ENCODE assay signal across 1 cellular context in the genomic region with DNA sequence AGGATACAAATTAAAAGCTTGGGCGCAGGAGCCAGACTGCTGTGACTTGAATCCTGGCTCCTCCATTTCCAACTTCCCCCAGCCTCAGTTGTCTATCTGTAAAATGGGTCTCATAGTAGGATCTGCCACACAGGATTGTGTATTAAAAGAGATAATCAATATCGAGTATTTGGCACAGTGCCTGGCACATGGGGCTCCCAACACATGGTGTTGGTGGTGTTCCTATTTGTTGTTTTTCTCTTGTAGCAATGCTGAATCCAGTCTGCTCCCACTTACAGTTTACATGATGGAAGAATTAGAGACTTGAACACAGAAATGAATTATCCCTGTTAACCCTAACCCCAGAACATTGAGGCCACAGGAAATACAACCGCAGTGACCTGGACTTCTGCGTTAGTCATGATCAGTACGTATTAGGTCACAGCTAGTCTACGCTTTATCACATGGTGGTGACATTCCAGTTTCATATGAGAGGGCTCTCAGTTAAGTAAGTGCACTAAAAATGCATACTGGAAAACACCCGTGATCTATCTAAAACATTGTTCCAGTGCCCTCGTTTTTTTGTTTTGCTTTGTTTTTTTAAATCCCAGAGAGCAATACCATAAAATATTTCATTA.
A peak's percentile ranks its signal among the peaks of the same experiment; 100 is the strongest.
TF ChIP-seq lines count a peak whose summit lies in the region.

No MANE protein-coding gene starts in this region.

TF ChIP-seq in K562, 482 proteins besides CTCF, POLR2A, EP300 and RAD21 (continued from another document and continues in another):
- TF ChIP-seq, protein P1, sequence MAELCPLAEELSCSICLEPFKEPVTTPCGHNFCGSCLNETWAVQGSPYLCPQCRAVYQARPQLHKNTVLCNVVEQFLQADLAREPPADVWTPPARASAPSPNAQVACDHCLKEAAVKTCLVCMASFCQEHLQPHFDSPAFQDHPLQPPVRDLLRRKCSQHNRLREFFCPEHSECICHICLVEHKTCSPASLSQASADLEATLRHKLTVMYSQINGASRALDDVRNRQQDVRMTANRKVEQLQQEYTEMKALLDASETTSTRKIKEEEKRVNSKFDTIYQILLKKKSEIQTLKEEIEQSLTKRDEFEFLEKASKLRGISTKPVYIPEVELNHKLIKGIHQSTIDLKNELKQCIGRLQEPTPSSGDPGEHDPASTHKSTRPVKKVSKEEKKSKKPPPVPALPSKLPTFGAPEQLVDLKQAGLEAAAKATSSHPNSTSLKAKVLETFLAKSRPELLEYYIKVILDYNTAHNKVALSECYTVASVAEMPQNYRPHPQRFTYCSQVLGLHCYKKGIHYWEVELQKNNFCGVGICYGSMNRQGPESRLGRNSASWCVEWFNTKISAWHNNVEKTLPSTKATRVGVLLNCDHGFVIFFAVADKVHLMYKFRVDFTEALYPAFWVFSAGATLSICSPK (IDR thresholded peaks at IDR 0.05; ENCODE audit: borderline replicate concordance), result no peak
- TF ChIP-seq ZC3H11A (IDR thresholded peaks at IDR 0.05; ENCODE audit: low read depth, low read length), result no peak
- TF ChIP-seq CREB1 (IDR thresholded peaks at IDR 0.05), result peak; percentile 71
- no peak for TF ChIP-seq CREB1 (CRISPR knock-in tag; IDR thresholded peaks at IDR 0.05)
- no peak for TF ChIP-seq ZNF324 (CRISPR knock-in tag; IDR thresholded peaks at IDR 0.05)
- no peak for TF ChIP-seq SMAD4 (CRISPR knock-in tag; conservative IDR thresholded peaks at IDR 0.05)
- peak; percentile 42; the same call in 1 of the 2 replicates for TF ChIP-seq TOE1 (IDR thresholded peaks at IDR 0.05; ENCODE audit: borderline replicate concordance)
- TF ChIP-seq TOE1 (CRISPR knock-in tag; IDR thresholded peaks at IDR 0.05; ENCODE audit: borderline replicate concordance, low read depth), result no peak
- TF ChIP-seq NFE2L1 (tag; IDR thresholded peaks at IDR 0.05; ENCODE audit: borderline replicate concordance, low read depth), result no peak
- TF ChIP-seq ELF2 (CRISPR knock-in tag; IDR thresholded peaks at IDR 0.05), result no peak
- peak; percentile 26; the same call in 1 of the 2 replicates for TF ChIP-seq NFE2 (IDR thresholded peaks at IDR 0.05; ENCODE audit: low read depth)
- TF ChIP-seq KHSRP (IDR thresholded peaks at IDR 0.05), result no peak
- peak; percentile 27; the same call in 1 of the 2 replicates for TF ChIP-seq DPF2 (IDR thresholded peaks at IDR 0.05)
- TF ChIP-seq, protein P2, sequence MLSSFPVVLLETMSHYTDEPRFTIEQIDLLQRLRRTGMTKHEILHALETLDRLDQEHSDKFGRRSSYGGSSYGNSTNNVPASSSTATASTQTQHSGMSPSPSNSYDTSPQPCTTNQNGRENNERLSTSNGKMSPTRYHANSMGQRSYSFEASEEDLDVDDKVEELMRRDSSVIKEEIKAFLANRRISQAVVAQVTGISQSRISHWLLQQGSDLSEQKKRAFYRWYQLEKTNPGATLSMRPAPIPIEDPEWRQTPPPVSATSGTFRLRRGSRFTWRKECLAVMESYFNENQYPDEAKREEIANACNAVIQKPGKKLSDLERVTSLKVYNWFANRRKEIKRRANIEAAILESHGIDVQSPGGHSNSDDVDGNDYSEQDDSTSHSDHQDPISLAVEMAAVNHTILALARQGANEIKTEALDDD (IDR thresholded peaks at IDR 0.05), result peak; percentile 92
- TF ChIP-seq ZFX (CRISPR knock-in tag; IDR thresholded peaks at IDR 0.05), result no peak
- TF ChIP-seq ARID1B (IDR thresholded peaks at IDR 0.05), result peak; percentile 42; the same call in 1 of the 2 replicates
- TF ChIP-seq SRSF7 (optimal IDR thresholded peaks at IDR 0.05; ENCODE audit: low read depth, low read length), result no peak
- TF ChIP-seq NR2C2 (CRISPR knock-in tag; IDR thresholded peaks at IDR 0.05), result no peak
- peak; percentile 86; the same call in 1 of the 2 replicates for TF ChIP-seq NR2C2 (tag; IDR thresholded peaks at IDR 0.05)
- TF ChIP-seq THRAP3 (IDR thresholded peaks at IDR 0.05; ENCODE audit: borderline replicate concordance), result no peak
- no peak for TF ChIP-seq HDAC2 (IDR thresholded peaks at IDR 0.05)
- TF ChIP-seq ZSCAN32 (CRISPR knock-in tag; IDR thresholded peaks at IDR 0.05), result no peak
- TF ChIP-seq ZNF311 (CRISPR knock-in tag; IDR thresholded peaks at IDR 0.05), result no peak
- TF ChIP-seq, protein P3, sequence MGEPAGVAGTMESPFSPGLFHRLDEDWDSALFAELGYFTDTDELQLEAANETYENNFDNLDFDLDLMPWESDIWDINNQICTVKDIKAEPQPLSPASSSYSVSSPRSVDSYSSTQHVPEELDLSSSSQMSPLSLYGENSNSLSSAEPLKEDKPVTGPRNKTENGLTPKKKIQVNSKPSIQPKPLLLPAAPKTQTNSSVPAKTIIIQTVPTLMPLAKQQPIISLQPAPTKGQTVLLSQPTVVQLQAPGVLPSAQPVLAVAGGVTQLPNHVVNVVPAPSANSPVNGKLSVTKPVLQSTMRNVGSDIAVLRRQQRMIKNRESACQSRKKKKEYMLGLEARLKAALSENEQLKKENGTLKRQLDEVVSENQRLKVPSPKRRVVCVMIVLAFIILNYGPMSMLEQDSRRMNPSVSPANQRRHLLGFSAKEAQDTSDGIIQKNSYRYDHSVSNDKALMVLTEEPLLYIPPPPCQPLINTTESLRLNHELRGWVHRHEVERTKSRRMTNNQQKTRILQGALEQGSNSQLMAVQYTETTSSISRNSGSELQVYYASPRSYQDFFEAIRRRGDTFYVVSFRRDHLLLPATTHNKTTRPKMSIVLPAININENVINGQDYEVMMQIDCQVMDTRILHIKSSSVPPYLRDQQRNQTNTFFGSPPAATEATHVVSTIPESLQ (CRISPR knock-in tag; IDR thresholded peaks at IDR 0.05), result no peak
- TF ChIP-seq NEUROD1 (IDR thresholded peaks at IDR 0.05; ENCODE audit: borderline replicate concordance, low read depth, low read length, partially characterized antibody), result peak; percentile 40
- TF ChIP-seq, protein P4, sequence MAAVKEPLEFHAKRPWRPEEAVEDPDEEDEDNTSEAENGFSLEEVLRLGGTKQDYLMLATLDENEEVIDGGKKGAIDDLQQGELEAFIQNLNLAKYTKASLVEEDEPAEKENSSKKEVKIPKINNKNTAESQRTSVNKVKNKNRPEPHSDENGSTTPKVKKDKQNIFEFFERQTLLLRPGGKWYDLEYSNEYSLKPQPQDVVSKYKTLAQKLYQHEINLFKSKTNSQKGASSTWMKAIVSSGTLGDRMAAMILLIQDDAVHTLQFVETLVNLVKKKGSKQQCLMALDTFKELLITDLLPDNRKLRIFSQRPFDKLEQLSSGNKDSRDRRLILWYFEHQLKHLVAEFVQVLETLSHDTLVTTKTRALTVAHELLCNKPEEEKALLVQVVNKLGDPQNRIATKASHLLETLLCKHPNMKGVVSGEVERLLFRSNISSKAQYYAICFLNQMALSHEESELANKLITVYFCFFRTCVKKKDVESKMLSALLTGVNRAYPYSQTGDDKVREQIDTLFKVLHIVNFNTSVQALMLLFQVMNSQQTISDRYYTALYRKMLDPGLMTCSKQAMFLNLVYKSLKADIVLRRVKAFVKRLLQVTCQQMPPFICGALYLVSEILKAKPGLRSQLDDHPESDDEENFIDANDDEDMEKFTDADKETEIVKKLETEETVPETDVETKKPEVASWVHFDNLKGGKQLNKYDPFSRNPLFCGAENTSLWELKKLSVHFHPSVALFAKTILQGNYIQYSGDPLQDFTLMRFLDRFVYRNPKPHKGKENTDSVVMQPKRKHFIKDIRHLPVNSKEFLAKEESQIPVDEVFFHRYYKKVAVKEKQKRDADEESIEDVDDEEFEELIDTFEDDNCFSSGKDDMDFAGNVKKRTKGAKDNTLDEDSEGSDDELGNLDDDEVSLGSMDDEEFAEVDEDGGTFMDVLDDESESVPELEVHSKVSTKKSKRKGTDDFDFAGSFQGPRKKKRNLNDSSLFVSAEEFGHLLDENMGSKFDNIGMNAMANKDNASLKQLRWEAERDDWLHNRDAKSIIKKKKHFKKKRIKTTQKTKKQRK (IDR thresholded peaks at IDR 0.05; ENCODE audit: borderline replicate concordance, low read depth, low read length), result no peak
- TF ChIP-seq ETV6 (IDR thresholded peaks at IDR 0.05; ENCODE audit: borderline replicate concordance in 1 of 2, low read depth in 2 of 2, low read length in 1 of 2), result no peak
- no peak for TF ChIP-seq ETV6 (CRISPR knock-in tag; IDR thresholded peaks at IDR 0.05; ENCODE audit: borderline replicate concordance)
- TF ChIP-seq SMARCA4 (IDR thresholded peaks at IDR 0.05), result peak; percentile 36; the same call in 1 of the 2 replicates
- TF ChIP-seq MEF2A (IDR thresholded peaks at IDR 0.05; ENCODE audit: control insufficient read depth, low read depth, low read length), result no peak
- no peak for TF ChIP-seq ZNF23 (CRISPR knock-in tag; IDR thresholded peaks at IDR 0.05)
- TF ChIP-seq, protein P5, sequence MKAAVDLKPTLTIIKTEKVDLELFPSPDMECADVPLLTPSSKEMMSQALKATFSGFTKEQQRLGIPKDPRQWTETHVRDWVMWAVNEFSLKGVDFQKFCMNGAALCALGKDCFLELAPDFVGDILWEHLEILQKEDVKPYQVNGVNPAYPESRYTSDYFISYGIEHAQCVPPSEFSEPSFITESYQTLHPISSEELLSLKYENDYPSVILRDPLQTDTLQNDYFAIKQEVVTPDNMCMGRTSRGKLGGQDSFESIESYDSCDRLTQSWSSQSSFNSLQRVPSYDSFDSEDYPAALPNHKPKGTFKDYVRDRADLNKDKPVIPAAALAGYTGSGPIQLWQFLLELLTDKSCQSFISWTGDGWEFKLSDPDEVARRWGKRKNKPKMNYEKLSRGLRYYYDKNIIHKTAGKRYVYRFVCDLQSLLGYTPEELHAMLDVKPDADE (conservative IDR thresholded peaks at IDR 0.05; ENCODE audit: control insufficient read depth, low read depth, low read length), result no peak
- TF ChIP-seq JUN (IDR thresholded peaks at IDR 0.05; ENCODE audit: borderline replicate concordance, low read depth, low read length), result peak; percentile 76; the same call in 1 of the 2 replicates
- TF ChIP-seq JUN (CRISPR knock-in tag; IDR thresholded peaks at IDR 0.05; ENCODE audit: borderline replicate concordance), result no peak
- TF ChIP-seq MEF2D (tag; conservative IDR thresholded peaks at IDR 0.05; ENCODE audit: low read depth), result no peak
- no peak for TF ChIP-seq C11orf30 (IDR thresholded peaks at IDR 0.05; ENCODE audit: low read depth)
- peak; percentile 30; the same call in 1 of the 2 replicates for TF ChIP-seq MAFG (tag; conservative IDR thresholded peaks at IDR 0.05)
- no peak for TF ChIP-seq SAFB (IDR thresholded peaks at IDR 0.05; ENCODE audit: borderline replicate concordance, low read depth, low read length)
- TF ChIP-seq, protein P6, sequence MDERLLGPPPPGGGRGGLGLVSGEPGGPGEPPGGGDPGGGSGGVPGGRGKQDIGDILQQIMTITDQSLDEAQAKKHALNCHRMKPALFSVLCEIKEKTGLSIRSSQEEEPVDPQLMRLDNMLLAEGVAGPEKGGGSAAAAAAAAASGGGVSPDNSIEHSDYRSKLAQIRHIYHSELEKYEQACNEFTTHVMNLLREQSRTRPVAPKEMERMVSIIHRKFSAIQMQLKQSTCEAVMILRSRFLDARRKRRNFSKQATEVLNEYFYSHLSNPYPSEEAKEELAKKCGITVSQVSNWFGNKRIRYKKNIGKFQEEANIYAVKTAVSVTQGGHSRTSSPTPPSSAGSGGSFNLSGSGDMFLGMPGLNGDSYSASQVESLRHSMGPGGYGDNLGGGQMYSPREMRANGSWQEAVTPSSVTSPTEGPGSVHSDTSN (CRISPR knock-in tag; IDR thresholded peaks at IDR 0.05; ENCODE audit: low read depth), result no peak
- TF ChIP-seq, protein P6 (tag; conservative IDR thresholded peaks at IDR 0.05; ENCODE audit: low read depth), result 0 out of 2 replicates have a peak, but pooled peaks have one; percentile 30
- 0 out of 2 replicates have a peak, but pooled peaks have one; percentile 32 for TF ChIP-seq LEF1 (IDR thresholded peaks at IDR 0.05)
- TF ChIP-seq BCOR (IDR thresholded peaks at IDR 0.05), result peak; percentile 94
- TF ChIP-seq, protein P7, sequence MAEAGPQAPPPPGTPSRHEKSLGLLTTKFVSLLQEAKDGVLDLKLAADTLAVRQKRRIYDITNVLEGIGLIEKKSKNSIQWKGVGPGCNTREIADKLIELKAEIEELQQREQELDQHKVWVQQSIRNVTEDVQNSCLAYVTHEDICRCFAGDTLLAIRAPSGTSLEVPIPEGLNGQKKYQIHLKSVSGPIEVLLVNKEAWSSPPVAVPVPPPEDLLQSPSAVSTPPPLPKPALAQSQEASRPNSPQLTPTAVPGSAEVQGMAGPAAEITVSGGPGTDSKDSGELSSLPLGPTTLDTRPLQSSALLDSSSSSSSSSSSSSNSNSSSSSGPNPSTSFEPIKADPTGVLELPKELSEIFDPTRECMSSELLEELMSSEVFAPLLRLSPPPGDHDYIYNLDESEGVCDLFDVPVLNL (CRISPR knock-in tag; IDR thresholded peaks at IDR 0.05; ENCODE audit: low read depth), result no peak
- TF ChIP-seq, protein P8, sequence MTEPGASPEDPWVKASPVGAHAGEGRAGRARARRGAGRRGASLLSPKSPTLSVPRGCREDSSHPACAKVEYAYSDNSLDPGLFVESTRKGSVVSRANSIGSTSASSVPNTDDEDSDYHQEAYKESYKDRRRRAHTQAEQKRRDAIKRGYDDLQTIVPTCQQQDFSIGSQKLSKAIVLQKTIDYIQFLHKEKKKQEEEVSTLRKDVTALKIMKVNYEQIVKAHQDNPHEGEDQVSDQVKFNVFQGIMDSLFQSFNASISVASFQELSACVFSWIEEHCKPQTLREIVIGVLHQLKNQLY (CRISPR knock-in tag; conservative IDR thresholded peaks at IDR 0.05), result no peak
- TF ChIP-seq RBM25 (IDR thresholded peaks at IDR 0.05; ENCODE audit: low read depth, low read length, severe bottlenecking), result peak; percentile 98
- no peak for TF ChIP-seq CBX5 (IDR thresholded peaks at IDR 0.05; ENCODE audit: borderline replicate concordance, low read depth)
- peak; percentile 85 for TF ChIP-seq CREM (IDR thresholded peaks at IDR 0.05; ENCODE audit: low read depth)
- no peak for TF ChIP-seq SNRNP70 (optimal IDR thresholded peaks at IDR 0.05; ENCODE audit: low read depth, low read length)
- TF ChIP-seq, protein P9, sequence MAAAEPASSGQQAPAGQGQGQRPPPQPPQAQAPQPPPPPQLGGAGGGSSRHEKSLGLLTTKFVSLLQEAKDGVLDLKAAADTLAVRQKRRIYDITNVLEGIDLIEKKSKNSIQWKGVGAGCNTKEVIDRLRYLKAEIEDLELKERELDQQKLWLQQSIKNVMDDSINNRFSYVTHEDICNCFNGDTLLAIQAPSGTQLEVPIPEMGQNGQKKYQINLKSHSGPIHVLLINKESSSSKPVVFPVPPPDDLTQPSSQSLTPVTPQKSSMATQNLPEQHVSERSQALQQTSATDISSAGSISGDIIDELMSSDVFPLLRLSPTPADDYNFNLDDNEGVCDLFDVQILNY (CRISPR knock-in tag; IDR thresholded peaks at IDR 0.05), result no peak
- TF ChIP-seq, protein P10, sequence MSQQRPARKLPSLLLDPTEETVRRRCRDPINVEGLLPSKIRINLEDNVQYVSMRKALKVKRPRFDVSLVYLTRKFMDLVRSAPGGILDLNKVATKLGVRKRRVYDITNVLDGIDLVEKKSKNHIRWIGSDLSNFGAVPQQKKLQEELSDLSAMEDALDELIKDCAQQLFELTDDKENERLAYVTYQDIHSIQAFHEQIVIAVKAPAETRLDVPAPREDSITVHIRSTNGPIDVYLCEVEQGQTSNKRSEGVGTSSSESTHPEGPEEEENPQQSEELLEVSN (IDR thresholded peaks at IDR 0.05; ENCODE audit: borderline replicate concordance in 1 of 2, extremely low read depth in 1 of 2, insufficient read depth in 1 of 2, insufficient read length in 1 of 2, low read depth in 1 of 2, low read length in 1 of 2, poor library complexity in 1 of 2, severe bottlenecking in 1 of 2), result no peak
